ENCODE assay signal across 21 cellular contexts in the genomic region with DNA sequence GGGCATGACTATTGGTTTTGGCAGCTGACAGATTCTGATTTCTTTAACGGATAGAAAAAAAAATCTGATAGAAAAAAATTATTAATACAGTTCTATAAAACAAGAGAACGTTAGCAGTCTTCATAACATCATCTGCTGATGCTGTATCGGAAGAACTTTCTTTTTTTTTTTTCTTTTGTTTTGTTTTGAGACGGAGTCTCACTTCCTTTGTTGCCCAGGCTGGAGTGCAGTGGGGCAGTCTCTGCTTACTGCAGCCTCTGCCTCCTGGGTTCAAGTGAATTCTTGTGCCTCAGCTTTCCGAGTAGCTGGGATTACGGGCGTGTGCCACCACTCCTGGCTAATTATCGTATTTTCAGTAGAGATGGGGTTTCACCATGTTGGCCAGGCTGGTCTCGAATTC.
DNase-seq lines count a peak whose midpoint lies in the region; ATAC-seq, FAIRE-seq and TF ChIP-seq lines count a peak whose summit lies in the region.
"Had no signal": no experiment of that assay in that cellular context is flagged by ENCODE, and none has a peak within 500 bp of the region (broad histone marks: within the 10 kb centered on the region; RNA-seq: fewer than 3 reads in every experiment).

No MANE protein-coding gene starts in this region.

- no peak overlapping the region for H3K18ac ChIP-seq in H1 (ENCODE audit: extremely low read depth, low read length)

- no peak overlapping the region for H3K23ac ChIP-seq in H1 (ENCODE audit: insufficient read length)

- peak overlapping the region; percentile 77 for H3K27ac ChIP-seq in OCI-LY1 (ENCODE audit: low read depth, low read length, poor library complexity, severe bottlenecking)
- H3K27ac ChIP-seq in H1 (ENCODE audit: low read depth, low read length), result no peak overlapping the region
- H3K27ac ChIP-seq in gastrocnemius medialis, result no peak overlapping the region
- H3K27ac ChIP-seq: HL-60 had no signal

- H3K4me3 ChIP-seq in OCI-LY1 (ENCODE audit: low read depth, low read length, poor library complexity, severe bottlenecking) (peak overlapping the region; percentile 44), H1 (ENCODE audit: extremely low read depth in 1 of 4, insufficient read depth in 2 of 4, low read depth in 3 of 4, low read length in 4 of 4) (no peak overlapping the region), gastrocnemius medialis (no peak overlapping the region)

- H2AK5ac ChIP-seq in H1 (ENCODE audit: low read depth, low read length), result no peak overlapping the region

- H3K4ac ChIP-seq in H1 (replicated peaks; ENCODE audit: insufficient read length, low read depth, low read length), result no peak overlapping the region

- ATAC-seq in gastrocnemius medialis (no peak), HG03342 (IDR thresholded peaks at IDR 0.05; ENCODE audit: unreplicated experiment) (no peak)

- H3K14ac ChIP-seq in H1 (ENCODE audit: insufficient read length), result no peak overlapping the region

- no peak overlapping the region for H3K56ac ChIP-seq in H1 (replicated peaks; ENCODE audit: insufficient read length, low read depth, low read length)

- no peak for TF ChIP-seq EP300 in H1 (IDR thresholded peaks at IDR 0.05; ENCODE audit: borderline replicate concordance in 1 of 2, low read depth in 2 of 2, low read length in 2 of 2)

- POLR2A ChIA-PET in H1 (lab: Charles Lee; ENCODE audit: partially characterized antibody), result no interaction called here

- TF ChIP-seq CTCF in HFFc6 (IDR thresholded peaks at IDR 0.05), result no peak
- TF ChIP-seq CTCF in OCI-LY1 (IDR thresholded peaks at IDR 0.05; ENCODE audit: low read length), result no peak
- TF ChIP-seq CTCF in H1 (IDR thresholded peaks at IDR 0.05; ENCODE audit: control extremely low read depth in 1 of 3, insufficient read depth in 1 of 3, low read depth in 1 of 3, low read length in 3 of 3), result no peak
- TF ChIP-seq CTCF in gastrocnemius medialis (IDR thresholded peaks at IDR 0.05 in 4 of 5, conservative IDR thresholded peaks at IDR 0.05 in 1 of 5), result no peak

- H3K4me1 Mint-ChIP-seq in HFFc6 (ENCODE audit: low read depth), result no peaks in the 10 kb centered on the region; the same call in 1 of the 2 replicates
- H3K4me1 Mint-ChIP-seq: CD4-positive, CD25-positive, alpha-beta regulatory T cell; CD8-positive, alpha-beta memory T cell; H9 had no signal

- H3K27me3 ChIP-seq in OCI-LY1 (ENCODE audit: insufficient read depth, low read length) (no peaks in the 10 kb centered on the region), H1 (replicated peaks in 1 of 4; ENCODE audit: control insufficient read depth in 3 of 4, extremely low read depth in 1 of 4, insufficient read depth in 3 of 4, low read length in 3 of 4) (no peaks in the 10 kb centered on the region), gastrocnemius medialis (no peaks in the 10 kb centered on the region)
- H3K27me3 ChIP-seq: BE2C had no signal

- TF ChIP-seq POLR2A in H1 (IDR thresholded peaks at IDR 0.05; ENCODE audit: control extremely low read depth in 1 of 2, low read depth in 2 of 2, low read length in 2 of 2) (no peak), gastrocnemius medialis (IDR thresholded peaks at IDR 0.05) (no peak)

- H3F3A ChIP-seq in OCI-LY1 (ENCODE audit: insufficient read depth, low read length), result no peaks in the 10 kb centered on the region

- intact Hi-C loops in gastrocnemius medialis (cut with DNase I; ENCODE audit: low total_unique reads), result no loop called here

- no peak overlapping the region for H2BK5ac ChIP-seq in H1 (ENCODE audit: low read depth, low read length)

- peak overlapping the region; percentile 59; the same call in 1 of the 2 replicates for H3K4me3 Mint-ChIP-seq in HFFc6
- H3K4me3 Mint-ChIP-seq: CD4-positive, CD25-positive, alpha-beta regulatory T cell; CD8-positive, alpha-beta memory T cell; H9 had no signal

- no peak overlapping the region for H4K8ac ChIP-seq in H1 (ENCODE audit: extremely low read depth, insufficient read depth, low read length)

- H3K79me2 ChIP-seq in OCI-LY1 (ENCODE audit: insufficient read depth, low read length), result 0 out of 2 replicates have a peak, but pooled peaks cover 6% of the 10 kb centered on the region
- no peaks in the 10 kb centered on the region for H3K79me2 ChIP-seq in H1 (ENCODE audit: control insufficient read depth in 1 of 2, insufficient read depth in 2 of 2, low read length in 2 of 2)

- peaks cover 2% of the 10 kb centered on the region; the same call in 1 of the 2 replicates for H3K27me3 Mint-ChIP-seq in HFFc6 (ENCODE audit: insufficient read depth)
- H3K27me3 Mint-ChIP-seq: CD4-positive, CD25-positive, alpha-beta regulatory T cell had no signal

- H2BK20ac ChIP-seq in H1 (ENCODE audit: low read length), result no peak overlapping the region

- H3K9ac ChIP-seq in OCI-LY1 (ENCODE audit: low read length) (peak overlapping the region; percentile 61), H1 (replicated peaks in 1 of 4; ENCODE audit: extremely low read depth in 1 of 4, low read depth in 3 of 4, low read length in 3 of 4) (no peak overlapping the region)

- no peak for TF ChIP-seq RAD21 in H1 (IDR thresholded peaks at IDR 0.05 in 1 of 2, conservative IDR thresholded peaks at IDR 0.05 in 1 of 2; ENCODE audit: low read depth in 2 of 2, low read length in 2 of 2)

- in situ Hi-C loops in gastrocnemius medialis (cut with MboI; ENCODE audit: low sequenced_read_pairs in 4 of 4), result no loop called here

- H3K4me2 ChIP-seq in OCI-LY1 (ENCODE audit: low read length) (peak overlapping the region; percentile 71), H1 (ENCODE audit: insufficient read depth in 1 of 2, low read depth in 2 of 2, low read length in 2 of 2) (no peak overlapping the region)

- peaks cover 54% of the 10 kb centered on the region for H3K4me1 ChIP-seq in OCI-LY1 (ENCODE audit: insufficient read depth, low read length, severe bottlenecking)
- H3K4me1 ChIP-seq in H1 (replicated peaks in 1 of 4; ENCODE audit: control insufficient read depth in 3 of 4, insufficient read depth in 4 of 4, low read length in 3 of 4), result no peaks in the 10 kb centered on the region
- no peaks in the 10 kb centered on the region for H3K4me1 ChIP-seq in gastrocnemius medialis
- H3K4me1 ChIP-seq: BE2C had no signal

- no peak overlapping the region for H3K27ac Mint-ChIP-seq in HFFc6
- H3K27ac Mint-ChIP-seq: CD4-positive, CD25-positive, alpha-beta regulatory T cell; CD8-positive, alpha-beta memory T cell; H9 had no signal

- H3K23me2 ChIP-seq in H1 (ENCODE audit: low read depth, low read length), result no peaks in the 10 kb centered on the region

- no peaks in the 10 kb centered on the region for H3K79me1 ChIP-seq in H1 (ENCODE audit: low read depth, low read length)

- no peak overlapping the region for H4K5ac ChIP-seq in H1 (ENCODE audit: insufficient read length, low read depth, low read length)

- H2BK12ac ChIP-seq in H1 (ENCODE audit: low read depth, low read length), result no peak overlapping the region

- H3K9me3 Mint-ChIP-seq in HFFc6, result no peaks in the 10 kb centered on the region
- H3K9me3 Mint-ChIP-seq: CD4-positive, CD25-positive, alpha-beta regulatory T cell; H9 had no signal

- H3K36me3 ChIP-seq in OCI-LY1 (ENCODE audit: insufficient read depth, low read length) (no peaks in the 10 kb centered on the region), H1 (ENCODE audit: control insufficient read depth in 2 of 4, insufficient read depth in 4 of 4, low read length in 3 of 4) (no peaks in the 10 kb centered on the region), gastrocnemius medialis (no peaks in the 10 kb centered on the region)
- H3K36me3 ChIP-seq: BE2C had no signal

- H4K91ac ChIP-seq in H1 (replicated peaks; ENCODE audit: insufficient read length, low read length), result no peak overlapping the region

- H4K20me1 ChIP-seq in OCI-LY1 (ENCODE audit: insufficient read depth, low read length) (no peaks in the 10 kb centered on the region), H1 (replicated peaks in 1 of 2; ENCODE audit: control insufficient read depth in 1 of 2, insufficient read depth in 2 of 2, low read length in 2 of 2) (no peaks in the 10 kb centered on the region)

- H3K9me3 ChIP-seq in OCI-LY1 (ENCODE audit: low read length) (no peaks in the 10 kb centered on the region), H1 (ENCODE audit: insufficient read depth in 2 of 2, low read depth in 1 of 2, low read length in 1 of 2) (no peaks in the 10 kb centered on the region), gastrocnemius medialis (no peaks in the 10 kb centered on the region)
- H3K9me3 ChIP-seq: BE2C had no signal

- DNase-seq in HFFc6 (no peak), H1 (ENCODE audit: low read depth in 1 of 2, low spot score in 2 of 2) (no peak), gastrocnemius medialis (no peak), anterior cingulate cortex (lab: John Stamatoyannopoulos, UW) (no peak)
- DNase-seq: ACHN; BE2C; C1 segment of cervical spinal cord; CD4-positive, CD25-positive, alpha-beta regulatory T cell; CD8-positive, alpha-beta memory T cell; COR-L47; DMS 273 treated with DMSO at 0.1 percent for 48 hours; DMS53; GOT3; H9 had no signal

- no peaks in the 10 kb centered on the region for H3K36me3 Mint-ChIP-seq in HFFc6 (ENCODE audit: low read depth)
- H3K36me3 Mint-ChIP-seq: CD4-positive, CD25-positive, alpha-beta regulatory T cell; CD8-positive, alpha-beta memory T cell had no signal

- CTCF ChIA-PET in H1 (lab: Charles Lee; ENCODE audit: partially characterized antibody), result interaction anchor here (0.7 kb wide), 1 partner anchor 55 kb away, joined by 4 read pairs; no protein-coding TSS in a partner anchor

- H2AFZ ChIP-seq in OCI-LY1 (ENCODE audit: low read length) (peak overlapping the region; percentile 22; the same call in 1 of the 2 replicates), H1 (ENCODE audit: low read length) (0 out of 2 replicates have a peak overlapping the region, but pooled peaks have one; percentile 64)

- H3K9me2 ChIP-seq in OCI-LY1 (ENCODE audit: low read depth, low read length), result no peaks in the 10 kb centered on the region

- no peak overlapping the region for H2BK120ac ChIP-seq in H1 (replicated peaks; ENCODE audit: low read depth, low read length)

- 94% methylated on average over 9 of the region's 9 CpGs; no CpG with 5 or more reads in 1 of the 2 experiments for WGBS in H1 (ENCODE audit: extremely low coverage in 1 of 2, insufficient coverage in 1 of 2, insufficient read length in 1 of 2, insufficient replicate concordance in 2 of 2, low coverage in 1 of 2, low lambda C conversion rate in 2 of 2, missing lambda C conversion rate in 1 of 2), 2 experiments

- H2BK15ac ChIP-seq in H1 (ENCODE audit: low read length), result no peak overlapping the region

- FAIRE-seq in H1 (lab: Jason Lieb, UNC), result no peak
- FAIRE-seq: A204.1, G401.6, GM12891, GM19239 had no signal

TF ChIP-seq in H1, 55 proteins besides CTCF, POLR2A, EP300 and RAD21:
- TF ChIP-seq RNF2 (IDR thresholded peaks at IDR 0.05; ENCODE audit: borderline replicate concordance, low read depth, low read length, missing control alignments, poor library complexity, severe bottlenecking), result no peak
